1 cellular context compared by ENCODE assay signal in the genomic region with DNA sequence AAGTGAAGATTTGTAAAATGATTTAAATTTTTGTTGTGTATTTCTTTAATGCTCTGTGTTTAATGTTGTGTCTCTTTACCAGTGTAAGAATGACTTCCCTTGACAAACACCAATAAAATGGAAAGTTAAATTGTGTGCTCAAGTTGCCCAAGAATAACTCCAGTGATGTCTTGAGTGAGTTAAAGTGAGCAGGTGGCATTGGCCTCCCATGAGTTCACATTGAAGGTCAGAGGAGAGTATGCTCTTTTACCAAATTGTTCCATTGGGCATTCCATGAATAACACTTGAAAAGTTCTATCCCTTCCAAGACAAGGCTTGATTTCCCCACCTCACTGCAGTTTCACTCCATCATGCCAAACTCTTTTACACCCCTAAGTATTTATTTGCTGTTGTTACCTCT.
TF ChIP-seq lines count a peak whose summit lies in the region.

No MANE protein-coding gene starts in this region.

TF ChIP-seq in HCT116, 20 proteins besides CTCF, POLR2A, EP300 and RAD21:
- no peak for TF ChIP-seq POLR2AphosphoS5 (IDR thresholded peaks at IDR 0.05; ENCODE audit: low read depth, low read length)
- TF ChIP-seq, protein P1, sequence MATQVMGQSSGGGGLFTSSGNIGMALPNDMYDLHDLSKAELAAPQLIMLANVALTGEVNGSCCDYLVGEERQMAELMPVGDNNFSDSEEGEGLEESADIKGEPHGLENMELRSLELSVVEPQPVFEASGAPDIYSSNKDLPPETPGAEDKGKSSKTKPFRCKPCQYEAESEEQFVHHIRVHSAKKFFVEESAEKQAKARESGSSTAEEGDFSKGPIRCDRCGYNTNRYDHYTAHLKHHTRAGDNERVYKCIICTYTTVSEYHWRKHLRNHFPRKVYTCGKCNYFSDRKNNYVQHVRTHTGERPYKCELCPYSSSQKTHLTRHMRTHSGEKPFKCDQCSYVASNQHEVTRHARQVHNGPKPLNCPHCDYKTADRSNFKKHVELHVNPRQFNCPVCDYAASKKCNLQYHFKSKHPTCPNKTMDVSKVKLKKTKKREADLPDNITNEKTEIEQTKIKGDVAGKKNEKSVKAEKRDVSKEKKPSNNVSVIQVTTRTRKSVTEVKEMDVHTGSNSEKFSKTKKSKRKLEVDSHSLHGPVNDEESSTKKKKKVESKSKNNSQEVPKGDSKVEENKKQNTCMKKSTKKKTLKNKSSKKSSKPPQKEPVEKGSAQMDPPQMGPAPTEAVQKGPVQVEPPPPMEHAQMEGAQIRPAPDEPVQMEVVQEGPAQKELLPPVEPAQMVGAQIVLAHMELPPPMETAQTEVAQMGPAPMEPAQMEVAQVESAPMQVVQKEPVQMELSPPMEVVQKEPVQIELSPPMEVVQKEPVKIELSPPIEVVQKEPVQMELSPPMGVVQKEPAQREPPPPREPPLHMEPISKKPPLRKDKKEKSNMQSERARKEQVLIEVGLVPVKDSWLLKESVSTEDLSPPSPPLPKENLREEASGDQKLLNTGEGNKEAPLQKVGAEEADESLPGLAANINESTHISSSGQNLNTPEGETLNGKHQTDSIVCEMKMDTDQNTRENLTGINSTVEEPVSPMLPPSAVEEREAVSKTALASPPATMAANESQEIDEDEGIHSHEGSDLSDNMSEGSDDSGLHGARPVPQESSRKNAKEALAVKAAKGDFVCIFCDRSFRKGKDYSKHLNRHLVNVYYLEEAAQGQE (IDR thresholded peaks at IDR 0.05; ENCODE audit: low read depth), result no peak
- TF ChIP-seq, protein P2, sequence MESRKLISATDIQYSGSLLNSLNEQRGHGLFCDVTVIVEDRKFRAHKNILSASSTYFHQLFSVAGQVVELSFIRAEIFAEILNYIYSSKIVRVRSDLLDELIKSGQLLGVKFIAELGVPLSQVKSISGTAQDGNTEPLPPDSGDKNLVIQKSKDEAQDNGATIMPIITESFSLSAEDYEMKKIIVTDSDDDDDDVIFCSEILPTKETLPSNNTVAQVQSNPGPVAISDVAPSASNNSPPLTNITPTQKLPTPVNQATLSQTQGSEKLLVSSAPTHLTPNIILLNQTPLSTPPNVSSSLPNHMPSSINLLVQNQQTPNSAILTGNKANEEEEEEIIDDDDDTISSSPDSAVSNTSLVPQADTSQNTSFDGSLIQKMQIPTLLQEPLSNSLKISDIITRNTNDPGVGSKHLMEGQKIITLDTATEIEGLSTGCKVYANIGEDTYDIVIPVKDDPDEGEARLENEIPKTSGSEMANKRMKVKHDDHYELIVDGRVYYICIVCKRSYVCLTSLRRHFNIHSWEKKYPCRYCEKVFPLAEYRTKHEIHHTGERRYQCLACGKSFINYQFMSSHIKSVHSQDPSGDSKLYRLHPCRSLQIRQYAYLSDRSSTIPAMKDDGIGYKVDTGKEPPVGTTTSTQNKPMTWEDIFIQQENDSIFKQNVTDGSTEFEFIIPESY (IDR thresholded peaks at IDR 0.05; ENCODE audit: extremely low read depth, insufficient replicate concordance, low read length), result no peak
